Comparison of ENCODE assay signal across 1 cellular context in the genomic region with DNA sequence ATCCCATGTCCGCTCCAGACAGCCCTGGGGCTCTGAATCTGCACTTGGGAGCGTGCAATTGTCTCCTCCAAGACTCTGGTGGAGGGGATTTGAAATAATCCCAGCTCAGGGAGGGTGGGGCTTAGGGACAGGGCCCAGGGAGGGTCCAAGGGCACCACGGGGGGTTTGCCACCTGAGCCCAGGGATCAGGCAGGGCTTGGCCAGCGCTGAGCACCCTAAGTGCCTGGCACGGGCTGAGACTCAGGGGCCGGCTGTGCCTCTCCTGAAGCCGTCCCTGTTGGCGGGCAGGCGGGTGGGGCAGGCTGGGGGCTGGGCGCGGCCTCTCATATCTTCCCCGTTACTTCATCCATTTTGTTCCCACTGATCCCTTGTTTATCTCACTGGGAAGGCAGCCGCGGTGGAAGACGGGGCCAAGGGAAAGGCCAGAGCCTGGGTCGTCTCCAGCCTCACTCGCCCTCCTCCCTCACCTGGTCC.
TF ChIP-seq lines count a peak whose summit lies in the region.

No MANE protein-coding gene starts in this region.

TF ChIP-seq in WTC11, 78 proteins besides CTCF, POLR2A, EP300 and RAD21 (continued from another document):
- TF ChIP-seq, protein P1, sequence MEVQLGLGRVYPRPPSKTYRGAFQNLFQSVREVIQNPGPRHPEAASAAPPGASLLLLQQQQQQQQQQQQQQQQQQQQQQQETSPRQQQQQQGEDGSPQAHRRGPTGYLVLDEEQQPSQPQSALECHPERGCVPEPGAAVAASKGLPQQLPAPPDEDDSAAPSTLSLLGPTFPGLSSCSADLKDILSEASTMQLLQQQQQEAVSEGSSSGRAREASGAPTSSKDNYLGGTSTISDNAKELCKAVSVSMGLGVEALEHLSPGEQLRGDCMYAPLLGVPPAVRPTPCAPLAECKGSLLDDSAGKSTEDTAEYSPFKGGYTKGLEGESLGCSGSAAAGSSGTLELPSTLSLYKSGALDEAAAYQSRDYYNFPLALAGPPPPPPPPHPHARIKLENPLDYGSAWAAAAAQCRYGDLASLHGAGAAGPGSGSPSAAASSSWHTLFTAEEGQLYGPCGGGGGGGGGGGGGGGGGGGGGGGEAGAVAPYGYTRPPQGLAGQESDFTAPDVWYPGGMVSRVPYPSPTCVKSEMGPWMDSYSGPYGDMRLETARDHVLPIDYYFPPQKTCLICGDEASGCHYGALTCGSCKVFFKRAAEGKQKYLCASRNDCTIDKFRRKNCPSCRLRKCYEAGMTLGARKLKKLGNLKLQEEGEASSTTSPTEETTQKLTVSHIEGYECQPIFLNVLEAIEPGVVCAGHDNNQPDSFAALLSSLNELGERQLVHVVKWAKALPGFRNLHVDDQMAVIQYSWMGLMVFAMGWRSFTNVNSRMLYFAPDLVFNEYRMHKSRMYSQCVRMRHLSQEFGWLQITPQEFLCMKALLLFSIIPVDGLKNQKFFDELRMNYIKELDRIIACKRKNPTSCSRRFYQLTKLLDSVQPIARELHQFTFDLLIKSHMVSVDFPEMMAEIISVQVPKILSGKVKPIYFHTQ (CRISPR knock-in tag; IDR thresholded peaks at IDR 0.05) = no peak
- TF ChIP-seq, protein P2, sequence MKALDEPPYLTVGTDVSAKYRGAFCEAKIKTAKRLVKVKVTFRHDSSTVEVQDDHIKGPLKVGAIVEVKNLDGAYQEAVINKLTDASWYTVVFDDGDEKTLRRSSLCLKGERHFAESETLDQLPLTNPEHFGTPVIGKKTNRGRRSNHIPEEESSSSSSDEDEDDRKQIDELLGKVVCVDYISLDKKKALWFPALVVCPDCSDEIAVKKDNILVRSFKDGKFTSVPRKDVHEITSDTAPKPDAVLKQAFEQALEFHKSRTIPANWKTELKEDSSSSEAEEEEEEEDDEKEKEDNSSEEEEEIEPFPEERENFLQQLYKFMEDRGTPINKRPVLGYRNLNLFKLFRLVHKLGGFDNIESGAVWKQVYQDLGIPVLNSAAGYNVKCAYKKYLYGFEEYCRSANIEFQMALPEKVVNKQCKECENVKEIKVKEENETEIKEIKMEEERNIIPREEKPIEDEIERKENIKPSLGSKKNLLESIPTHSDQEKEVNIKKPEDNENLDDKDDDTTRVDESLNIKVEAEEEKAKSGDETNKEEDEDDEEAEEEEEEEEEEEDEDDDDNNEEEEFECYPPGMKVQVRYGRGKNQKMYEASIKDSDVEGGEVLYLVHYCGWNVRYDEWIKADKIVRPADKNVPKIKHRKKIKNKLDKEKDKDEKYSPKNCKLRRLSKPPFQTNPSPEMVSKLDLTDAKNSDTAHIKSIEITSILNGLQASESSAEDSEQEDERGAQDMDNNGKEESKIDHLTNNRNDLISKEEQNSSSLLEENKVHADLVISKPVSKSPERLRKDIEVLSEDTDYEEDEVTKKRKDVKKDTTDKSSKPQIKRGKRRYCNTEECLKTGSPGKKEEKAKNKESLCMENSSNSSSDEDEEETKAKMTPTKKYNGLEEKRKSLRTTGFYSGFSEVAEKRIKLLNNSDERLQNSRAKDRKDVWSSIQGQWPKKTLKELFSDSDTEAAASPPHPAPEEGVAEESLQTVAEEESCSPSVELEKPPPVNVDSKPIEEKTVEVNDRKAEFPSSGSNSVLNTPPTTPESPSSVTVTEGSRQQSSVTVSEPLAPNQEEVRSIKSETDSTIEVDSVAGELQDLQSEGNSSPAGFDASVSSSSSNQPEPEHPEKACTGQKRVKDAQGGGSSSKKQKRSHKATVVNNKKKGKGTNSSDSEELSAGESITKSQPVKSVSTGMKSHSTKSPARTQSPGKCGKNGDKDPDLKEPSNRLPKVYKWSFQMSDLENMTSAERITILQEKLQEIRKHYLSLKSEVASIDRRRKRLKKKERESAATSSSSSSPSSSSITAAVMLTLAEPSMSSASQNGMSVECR (CRISPR knock-in tag; IDR thresholded peaks at IDR 0.05; ENCODE audit: borderline replicate concordance) = no peak
- no peak for TF ChIP-seq TP53 (CRISPR knock-in tag; IDR thresholded peaks at IDR 0.05)
